ENCODE assay signal across 14 cellular contexts in genomic region chr22:20014526-20015186, GRCh38. TPM values are rescaled to one million over a fixed set of nuclear protein-coding genes. Genes with fewer than 3 reads are reported as not detected.
DNase-seq lines count a peak whose midpoint lies in the region; ATAC-seq, FAIRE-seq and TF ChIP-seq lines count a peak whose summit lies in the region.
"Had no signal": no experiment of that assay in that cellular context is flagged by ENCODE, and none has a peak within 500 bp of the region (broad histone marks: within the 10 kb centered on the region; RNA-seq: fewer than 3 reads in every experiment).

No MANE protein-coding gene starts in this region.

- peaks cover 36% of the 10 kb centered on the region for H3K27me3 Mint-ChIP-seq in GM23338 (ENCODE audit: insufficient read depth, low read depth, poor library complexity)
- no peaks in the 10 kb centered on the region for H3K27me3 Mint-ChIP-seq in central memory CD8-positive, alpha-beta T cell
- peaks cover 0 to 9% (median 8%) of the 10 kb centered on the region in 3 donors for H3K27me3 Mint-ChIP-seq in naive B cell
- H3K27me3 Mint-ChIP-seq: activated naive CD8-positive, alpha-beta T cell had no signal

- H3K36me3 Mint-ChIP-seq in GM23338 (ENCODE audit: low read depth) (no peaks in the 10 kb centered on the region; the same call in 2 of the 3 replicates), naive B cell (no peaks in the 10 kb centered on the region)
- peaks cover 8% of the 10 kb centered on the region for H3K36me3 Mint-ChIP-seq in central memory CD8-positive, alpha-beta T cell (ENCODE audit: insufficient read depth)
- H3K36me3 Mint-ChIP-seq: activated naive CD8-positive, alpha-beta T cell had no signal

- H3K27me3 ChIP-seq in BE2C (no peaks in the 10 kb centered on the region), GM23338 (ENCODE audit: insufficient read depth) (peaks cover 38% of the 10 kb centered on the region)
- H3K27me3 ChIP-seq: vagina had no signal

- H3K4me1 ChIP-seq in BE2C (peaks cover 42% of the 10 kb centered on the region), GM23338 (ENCODE audit: insufficient read depth) (peaks cover 10% of the 10 kb centered on the region; the same call in 1 of the 2 replicates)
- H3K4me1 ChIP-seq: prostate gland had no signal

- no peak for ATAC-seq in GM23338
- no peak for ATAC-seq in central memory CD8-positive, alpha-beta T cell (replicated peaks; ENCODE audit: extremely low read depth, poor library complexity, severe bottlenecking)
- no peak for ATAC-seq in naive B cell (ENCODE audit: low read depth in 2 of 2)
- ATAC-seq in HG03521 (IDR thresholded peaks at IDR 0.05; ENCODE audit: unreplicated experiment), result no peak
- ATAC-seq in GM21515 (IDR thresholded peaks at IDR 0.05; ENCODE audit: unreplicated experiment), result no peak

- H3K27ac ChIP-seq in GM23338 (ENCODE audit: low read depth), result no peak overlapping the region
- H3K27ac ChIP-seq: KMS-11, prostate gland, vagina had no signal

- no peaks in the 10 kb centered on the region for H3K79me2 ChIP-seq in GM23338 (replicated peaks; ENCODE audit: insufficient read depth)

- FAIRE-seq in urothelium cell line (lab: Jason Lieb, UNC), result no peak
- FAIRE-seq: colon had no signal

- H3K27ac Mint-ChIP-seq in GM23338 (no peak overlapping the region), naive B cell (no peak overlapping the region)
- no peak overlapping the region for H3K27ac Mint-ChIP-seq in central memory CD8-positive, alpha-beta T cell (ENCODE audit: low read depth)
- H3K27ac Mint-ChIP-seq: activated naive CD8-positive, alpha-beta T cell had no signal

- H3K36me3 ChIP-seq in BE2C, result no peaks in the 10 kb centered on the region; the same call in 1 of the 2 replicates
- no peaks in the 10 kb centered on the region for H3K36me3 ChIP-seq in GM23338 (ENCODE audit: insufficient read depth)
- H3K36me3 ChIP-seq: prostate gland, vagina had no signal

- H3K9me2 ChIP-seq in GM23338 (ENCODE audit: insufficient read depth), result no peaks in the 10 kb centered on the region

- peak; percentile 30 for DNase-seq in BE2C
- DNase-seq in GM23338 (ENCODE audit: low spot score), result no peak
- DNase-seq in central memory CD8-positive, alpha-beta T cell (ENCODE audit: low spot score in 2 of 2), result no peak
- DNase-seq in naive B cell, result no peak
- DNase-seq in urothelium cell line (ENCODE audit: low spot score), result no peak
- DNase-seq in hepatic stellate cell (ENCODE audit: low spot score), result no peak
- DNase-seq: SHP77 had no signal

- no peaks in the 10 kb centered on the region for H3F3A ChIP-seq in GM23338 (replicated peaks; ENCODE audit: low read depth)

- peak; percentile 21; the same call in 1 of the 2 replicates for TF ChIP-seq CTCF in BE2C (IDR thresholded peaks at IDR 0.05; ENCODE audit: low read depth, low read length)
- no peak; a peak in 1 of 4 replicates for TF ChIP-seq CTCF in GM23338 (conservative IDR thresholded peaks at IDR 0.05; ENCODE audit: low read depth in 2 of 2)

- no peak overlapping the region for H2AFZ ChIP-seq in GM23338

- H3K4me1 Mint-ChIP-seq in GM23338 (peaks cover 2% of the 10 kb centered on the region; the same call in 2 of the 3 replicates), naive B cell (peaks cover 6 to 16% (median 13%) of the 10 kb centered on the region in 3 donors)
- H3K4me1 Mint-ChIP-seq in central memory CD8-positive, alpha-beta T cell, result no peaks in the 10 kb centered on the region

- H3K4me3 ChIP-seq in BE2C (ENCODE audit: low read depth, low read length) (peak overlapping the region; percentile 77), GM23338 (no peak overlapping the region)
- H3K4me3 ChIP-seq: prostate gland, vagina had no signal

- H3K9me3 Mint-ChIP-seq in GM23338 (no peaks in the 10 kb centered on the region), naive B cell (no peaks in the 10 kb centered on the region)
- no peaks in the 10 kb centered on the region for H3K9me3 Mint-ChIP-seq in central memory CD8-positive, alpha-beta T cell

- no peaks in the 10 kb centered on the region for H4K20me1 ChIP-seq in GM23338 (replicated peaks; ENCODE audit: insufficient read depth)

- no peaks in the 10 kb centered on the region for H3K9me3 ChIP-seq in BE2C
- H3K9me3 ChIP-seq: prostate gland, vagina had no signal

- peak overlapping the region; percentile 63; the same call in 1 of the 3 replicates for H3K4me3 Mint-ChIP-seq in GM23338
- peak overlapping the region; percentile 89 for H3K4me3 Mint-ChIP-seq in central memory CD8-positive, alpha-beta T cell
- peak overlapping the region in 7 of 8 donors; percentile 50 to 87 (median 78) for H3K4me3 Mint-ChIP-seq in naive B cell

- no peak overlapping the region for H3K4me2 ChIP-seq in GM23338
- H3K4me2 ChIP-seq: KMS-11 had no signal

TF ChIP-seq in GM23338, 12 proteins besides CTCF, POLR2A, EP300 and RAD21:
- no peak for TF ChIP-seq NANOG (IDR thresholded peaks at IDR 0.05; ENCODE audit: borderline replicate concordance)
- no peak for TF ChIP-seq EZH2 (IDR thresholded peaks at IDR 0.05; ENCODE audit: low read depth, unreplicated experiment)
- no peak for TF ChIP-seq ZNF331 (CRISPR knock-in tag; IDR thresholded peaks at IDR 0.05; ENCODE audit: low read depth)
- TF ChIP-seq, protein P1, sequence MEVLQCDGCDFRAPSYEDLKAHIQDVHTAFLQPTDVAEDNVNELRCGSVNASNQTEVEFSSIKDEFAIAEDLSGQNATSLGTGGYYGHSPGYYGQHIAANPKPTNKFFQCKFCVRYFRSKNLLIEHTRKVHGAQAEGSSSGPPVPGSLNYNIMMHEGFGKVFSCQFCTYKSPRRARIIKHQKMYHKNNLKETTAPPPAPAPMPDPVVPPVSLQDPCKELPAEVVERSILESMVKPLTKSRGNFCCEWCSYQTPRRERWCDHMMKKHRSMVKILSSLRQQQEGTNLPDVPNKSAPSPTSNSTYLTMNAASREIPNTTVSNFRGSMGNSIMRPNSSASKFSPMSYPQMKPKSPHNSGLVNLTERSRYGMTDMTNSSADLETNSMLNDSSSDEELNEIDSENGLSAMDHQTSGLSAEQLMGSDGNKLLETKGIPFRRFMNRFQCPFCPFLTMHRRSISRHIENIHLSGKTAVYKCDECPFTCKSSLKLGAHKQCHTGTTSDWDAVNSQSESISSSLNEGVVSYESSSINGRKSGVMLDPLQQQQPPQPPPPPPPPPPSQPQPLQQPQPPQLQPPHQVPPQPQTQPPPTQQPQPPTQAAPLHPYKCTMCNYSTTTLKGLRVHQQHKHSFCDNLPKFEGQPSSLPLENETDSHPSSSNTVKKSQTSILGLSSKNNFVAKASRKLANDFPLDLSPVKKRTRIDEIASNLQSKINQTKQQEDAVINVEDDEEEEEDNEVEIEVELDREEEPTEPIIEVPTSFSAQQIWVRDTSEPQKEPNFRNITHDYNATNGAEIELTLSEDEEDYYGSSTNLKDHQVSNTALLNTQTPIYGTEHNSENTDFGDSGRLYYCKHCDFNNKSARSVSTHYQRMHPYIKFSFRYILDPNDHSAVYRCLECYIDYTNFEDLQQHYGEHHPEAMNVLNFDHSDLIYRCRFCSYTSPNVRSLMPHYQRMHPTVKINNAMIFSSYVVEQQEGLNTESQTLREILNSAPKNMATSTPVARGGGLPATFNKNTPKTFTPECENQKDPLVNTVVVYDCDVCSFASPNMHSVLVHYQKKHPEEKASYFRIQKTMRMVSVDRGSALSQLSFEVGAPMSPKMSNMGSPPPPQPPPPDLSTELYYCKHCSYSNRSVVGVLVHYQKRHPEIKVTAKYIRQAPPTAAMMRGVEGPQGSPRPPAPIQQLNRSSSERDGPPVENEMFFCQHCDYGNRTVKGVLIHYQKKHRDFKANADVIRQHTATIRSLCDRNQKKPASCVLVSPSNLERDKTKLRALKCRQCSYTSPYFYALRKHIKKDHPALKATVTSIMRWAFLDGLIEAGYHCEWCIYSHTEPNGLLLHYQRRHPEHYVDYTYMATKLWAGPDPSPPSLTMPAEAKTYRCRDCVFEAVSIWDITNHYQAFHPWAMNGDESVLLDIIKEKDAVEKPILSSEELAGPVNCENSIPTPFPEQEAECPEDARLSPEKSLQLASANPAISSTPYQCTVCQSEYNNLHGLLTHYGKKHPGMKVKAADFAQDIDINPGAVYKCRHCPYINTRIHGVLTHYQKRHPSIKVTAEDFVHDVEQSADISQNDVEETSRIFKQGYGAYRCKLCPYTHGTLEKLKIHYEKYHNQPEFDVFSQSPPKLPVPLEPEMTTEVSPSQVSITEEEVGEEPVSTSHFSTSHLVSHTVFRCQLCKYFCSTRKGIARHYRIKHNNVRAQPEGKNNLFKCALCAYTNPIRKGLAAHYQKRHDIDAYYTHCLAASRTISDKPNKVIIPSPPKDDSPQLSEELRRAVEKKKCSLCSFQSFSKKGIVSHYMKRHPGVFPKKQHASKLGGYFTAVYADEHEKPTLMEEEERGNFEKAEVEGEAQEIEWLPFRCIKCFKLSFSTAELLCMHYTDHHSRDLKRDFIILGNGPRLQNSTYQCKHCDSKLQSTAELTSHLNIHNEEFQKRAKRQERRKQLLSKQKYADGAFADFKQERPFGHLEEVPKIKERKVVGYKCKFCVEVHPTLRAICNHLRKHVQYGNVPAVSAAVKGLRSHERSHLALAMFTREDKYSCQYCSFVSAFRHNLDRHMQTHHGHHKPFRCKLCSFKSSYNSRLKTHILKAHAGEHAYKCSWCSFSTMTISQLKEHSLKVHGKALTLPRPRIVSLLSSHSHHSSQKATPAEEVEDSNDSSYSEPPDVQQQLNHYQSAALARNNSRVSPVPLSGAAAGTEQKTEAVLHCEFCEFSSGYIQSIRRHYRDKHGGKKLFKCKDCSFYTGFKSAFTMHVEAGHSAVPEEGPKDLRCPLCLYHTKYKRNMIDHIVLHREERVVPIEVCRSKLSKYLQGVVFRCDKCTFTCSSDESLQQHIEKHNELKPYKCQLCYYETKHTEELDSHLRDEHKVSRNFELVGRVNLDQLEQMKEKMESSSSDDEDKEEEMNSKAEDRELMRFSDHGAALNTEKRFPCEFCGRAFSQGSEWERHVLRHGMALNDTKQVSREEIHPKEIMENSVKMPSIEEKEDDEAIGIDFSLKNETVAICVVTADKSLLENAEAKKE (CRISPR knock-in tag; IDR thresholded peaks at IDR 0.05), result no peak

RNA-seq across cellular contexts. Expression of gene ARVCF, which starts 2.0 kb away (rescaled TPM):
- 335 TPM for polyA plus RNA-seq in BE2C (2012; ENCODE audit: insufficient read depth, insufficient read length, low read depth)
- total RNA-seq in GM23338 (2014; rRNA removed; shearing (Covaris generic)), result 87.3 and 122 TPM in 2 replicates
- 15.3 and 15.6 TPM in 2 replicates for polyA plus RNA-seq in GM23338 (2016; fragmentation: Nextera tagmentation; extraction: Ambion mirVana)
- 1 to 10 TPM in 1 of 6 donors, under 1 TPM in 4, not detected in 1; 0.24 to 2.5 (median 0.56) TPM for polyA plus RNA-seq in naive B cell (ENCODE audit: low read depth in 6 of 6)

RNA-seq across cellular contexts. Expression of gene TANGO2, which starts 6.3 kb away (rescaled TPM):
- polyA plus RNA-seq in BE2C (2012; ENCODE audit: insufficient read depth, insufficient read length, low read depth), result 8.0 TPM
- 15.0 and 20.2 TPM in 2 replicates for total RNA-seq in GM23338 (2014; rRNA removed; shearing (Covaris generic))
- polyA plus RNA-seq in GM23338 (2016; fragmentation: Nextera tagmentation; extraction: Ambion mirVana) (6.7 and 6.9 TPM in 2 replicates), naive B cell (ENCODE audit: low read depth in 6 of 6) (10 to 100 TPM; 24.3 to 46.1 (median 34.6) TPM)
